In the genomic region with DNA sequence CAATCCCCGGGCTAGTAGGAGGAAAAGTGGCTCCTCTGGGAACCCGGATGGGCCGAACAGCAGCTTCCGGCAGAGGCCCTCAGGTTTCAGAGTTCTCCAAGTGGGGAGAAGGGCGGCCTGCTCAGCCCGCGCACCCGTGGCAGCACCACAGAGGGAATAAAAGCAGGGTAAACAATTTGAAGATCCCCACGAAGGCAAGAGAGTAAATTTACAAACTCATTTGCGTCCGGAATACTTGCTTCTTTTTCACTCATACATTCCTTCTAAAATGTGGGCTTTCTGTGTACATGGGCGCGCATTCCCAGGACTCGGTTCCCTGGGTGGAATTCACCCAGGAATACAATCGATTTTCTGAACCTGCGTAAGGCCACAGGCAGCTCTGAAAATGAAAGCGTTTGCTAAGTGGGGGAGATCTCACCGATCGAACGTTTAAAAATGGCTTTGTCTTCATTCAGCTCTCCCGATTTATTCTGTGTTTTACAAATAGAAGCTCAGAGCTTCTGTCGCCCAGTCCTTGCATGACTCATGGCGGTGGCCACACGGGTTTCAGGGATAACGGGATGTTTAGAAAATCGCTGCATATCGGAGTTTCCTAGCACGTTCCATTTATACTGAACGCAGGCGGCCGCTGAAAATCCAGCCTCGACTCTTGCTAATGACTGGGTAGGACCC, we compare ENCODE assay signal across 9 cellular contexts.
DNase-seq lines count a peak whose midpoint lies in the region; ATAC-seq and TF ChIP-seq lines count a peak whose summit lies in the region.
"Had no signal": no experiment of that assay in that cellular context is flagged by ENCODE, and none has a peak within 500 bp of the region (broad histone marks: within the 10 kb centered on the region; RNA-seq: fewer than 3 reads in every experiment).

No MANE protein-coding gene starts in this region.

- H3F3A ChIP-seq in GM23248 (ENCODE audit: insufficient read depth) (no peaks in the 10 kb centered on the region), smooth muscle cell (ENCODE audit: low read depth) (no peaks in the 10 kb centered on the region)

- WGBS in GM23248 (ENCODE audit: low coverage in 1 of 2, low lambda C conversion rate in 2 of 2, missing lambda C conversion rate in 2 of 2), 2 experiments = 17 to 18% methylated on average over 32 of the region's 32 CpGs
- 13% methylated on average over 32 of the region's 32 CpGs for WGBS in smooth muscle cell (ENCODE audit: low lambda C conversion rate)

- in situ Hi-C loops in GM23248 (cut with MboI) = no loop called here

- H3K27ac Mint-ChIP-seq in activated naive CD8-positive, alpha-beta T cell = peak overlapping the region; percentile 54
- H3K27ac Mint-ChIP-seq: nephron progenitor cell had no signal

- DNase-seq in GM23248 (peak; percentile 21), iris pigment epithelial cell (ENCODE audit: low read depth) (peak; percentile 4), smooth muscle cell (lab: John Stamatoyannopoulos, UW; ENCODE audit: unreplicated experiment) (no peak), DMS153 treated with DMSO at 0.1 percent for 48 hours (lab: John Stamatoyannopoulos, UW; ENCODE audit: unreplicated experiment) (no peak), A172 (ENCODE audit: low spot score) (no peak)
- DNase-seq: nephron progenitor cell had no signal

- H3K27me3 Mint-ChIP-seq in activated naive CD8-positive, alpha-beta T cell = peaks cover 53% of the 10 kb centered on the region

- H3K9me2 ChIP-seq in GM23248 (ENCODE audit: insufficient read depth) = no peaks in the 10 kb centered on the region

- peak overlapping the region; percentile 92 for H3K4me3 Mint-ChIP-seq in activated naive CD8-positive, alpha-beta T cell

- TF ChIP-seq POLR2A in GM18505 (IDR thresholded peaks at IDR 0.05; ENCODE audit: borderline replicate concordance, extremely low read depth, insufficient read depth, insufficient read length) = no peak

- no peaks in the 10 kb centered on the region for H3K9me3 Mint-ChIP-seq in activated naive CD8-positive, alpha-beta T cell (ENCODE audit: low read depth)
- H3K9me3 Mint-ChIP-seq: nephron progenitor cell had no signal

- H3K27ac ChIP-seq in GM23248 (no peak overlapping the region), smooth muscle cell (ENCODE audit: low read depth) (no peak overlapping the region)

- H3K4me1 Mint-ChIP-seq in activated naive CD8-positive, alpha-beta T cell (ENCODE audit: low read depth) = peaks cover 49% of the 10 kb centered on the region

- TF ChIP-seq CTCF in smooth muscle cell (IDR thresholded peaks at IDR 0.05; ENCODE audit: borderline replicate concordance, insufficient read depth, poor library complexity, severe bottlenecking) = no peak

- ATAC-seq in HG02884 (IDR thresholded peaks at IDR 0.05; ENCODE audit: unreplicated experiment) = no peak
- no peak for ATAC-seq in GM18505 (IDR thresholded peaks at IDR 0.05; ENCODE audit: unreplicated experiment)

- 0 out of 2 replicates have a peak overlapping the region, but pooled peaks have one; percentile 19 for H3K4me3 ChIP-seq in GM23248
- peak overlapping the region; percentile 13 for H3K4me3 ChIP-seq in smooth muscle cell

- H4K20me1 ChIP-seq in GM23248 (ENCODE audit: insufficient read depth) = no peaks in the 10 kb centered on the region
- no peaks in the 10 kb centered on the region for H4K20me1 ChIP-seq in smooth muscle cell (ENCODE audit: low read depth)

- no peak overlapping the region for H2AFZ ChIP-seq in GM23248
- no peak overlapping the region for H2AFZ ChIP-seq in smooth muscle cell (ENCODE audit: low read depth)

- H3K9ac ChIP-seq in GM23248 (no peak overlapping the region), smooth muscle cell (ENCODE audit: low read depth) (no peak overlapping the region)

- H3K9me3 ChIP-seq in GM23248 (ENCODE audit: low read depth) = no peaks in the 10 kb centered on the region
- H3K9me3 ChIP-seq in smooth muscle cell (replicated peaks; ENCODE audit: low read depth) = no peaks in the 10 kb centered on the region

- H3K4me1 ChIP-seq in GM23248 (ENCODE audit: insufficient read depth) (peaks cover 6% of the 10 kb centered on the region; the same call in 1 of the 2 replicates), smooth muscle cell (ENCODE audit: low read depth) (peaks cover 30% of the 10 kb centered on the region)

- no peaks in the 10 kb centered on the region for H3K36me3 Mint-ChIP-seq in activated naive CD8-positive, alpha-beta T cell

- H3K79me2 ChIP-seq in GM23248 (ENCODE audit: insufficient read depth) (no peaks in the 10 kb centered on the region), smooth muscle cell (ENCODE audit: low read depth) (no peaks in the 10 kb centered on the region)

- peaks cover 100% of the 10 kb centered on the region for H3K27me3 ChIP-seq in GM23248 (replicated peaks; ENCODE audit: insufficient read depth)
- H3K27me3 ChIP-seq in smooth muscle cell (ENCODE audit: low read depth) = peaks cover 100% of the 10 kb centered on the region

- H3K36me3 ChIP-seq in GM23248 (ENCODE audit: low read depth) (no peaks in the 10 kb centered on the region), smooth muscle cell (ENCODE audit: low read depth) (no peaks in the 10 kb centered on the region)

- H3K4me2 ChIP-seq in GM23248 (ENCODE audit: unreplicated experiment) (peak overlapping the region; percentile 20), smooth muscle cell (peak overlapping the region; percentile 55)

Comparison
In these comparisons a context has a peak if more than half of its experiments do, and no peak if none do; other contexts are left out.
1. DNase-seq: peak in GM23248 (single experiment) and iris pigment epithelial cell (single experiment); none in smooth muscle cell (single experiment), DMS153 treated with DMSO at 0.1 percent for 48 hours (single experiment) and A172 (single experiment).